ENCODE assay signal across 20 cellular contexts in the genomic region with DNA sequence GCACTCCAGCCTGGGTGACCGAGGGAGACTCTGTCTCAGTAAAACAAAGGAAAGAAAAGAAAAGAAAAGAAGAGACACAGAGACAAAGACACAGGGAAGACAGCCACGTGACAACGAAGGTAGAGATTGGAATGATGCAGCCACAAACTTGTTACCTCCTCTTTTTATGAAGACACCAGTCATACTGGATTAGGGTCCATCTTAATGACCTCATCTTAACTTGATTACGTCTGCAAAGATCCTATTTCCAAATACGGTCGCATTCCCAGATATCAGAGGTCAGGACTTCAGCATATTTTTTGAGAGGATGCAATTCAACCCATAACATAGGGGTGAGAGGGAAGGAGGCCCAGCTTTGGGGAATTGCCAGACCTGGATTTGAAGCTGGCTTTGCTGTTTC. TPM values are rescaled to one million over a fixed set of nuclear protein-coding genes. Genes with fewer than 3 reads are reported as not detected.
"Had no signal": no experiment of that assay in that cellular context is flagged by ENCODE, and none has a peak within 500 bp of the region (broad histone marks: within the 10 kb centered on the region; RNA-seq: fewer than 3 reads in every experiment).

No MANE protein-coding gene starts in this region.

- DNase-seq: Karpas-422, KG1, MG63, NCI-H1092, NCI-H1105 treated with DMSO at 0.1 percent for 48 hours, NCI-H1417 treated with DMSO at 0.1 percent for 48 hours, NCI-H146, NCI-H1694 treated with DMSO at 0.1 percent for 48 hours, NCI-H1930, NCI-H2081, NCI-H2107, NCI-H2227 treated with DMSO at 0.1 percent for 48 hours, NCI-H524, NCI-H526 treated with DMSO at 0.1 percent for 48 hours, NCI-H774, RPMI8226, SHP77, SK-N-SH had no signal

- H3K4me3 ChIP-seq: MG63 had no signal

RNA-seq across cellular contexts. Expression of a gene that starts 4.1 kb away (rescaled TPM):
- total RNA-seq: NCI-H460, SK-MEL-5 had no signal
